Comparison of ENCODE assay signal across 8 cellular contexts in genomic region chr10:95230677-95231586, GRCh38. TPM values are rescaled to one million over a fixed set of nuclear protein-coding genes. Genes with fewer than 3 reads are reported as not detected.
DNase-seq lines count a peak whose midpoint lies in the region; ATAC-seq lines count a peak whose summit lies in the region.
"Not testable (repeated sequence)": the region's sequence is repeated elsewhere in the genome, so short reads cannot be mapped to it uniquely, and the experiment has no call there.

No MANE protein-coding gene starts in this region.

- H3K36me3 ChIP-seq in SJCRH30 = not testable (repeated sequence)

- not testable (repeated sequence) for H3K27me3 Mint-ChIP-seq in activated T-helper 2 cell treated with anti-CD3 and anti-CD28 coated beads, Interferon-gamma antibody, Interleukin-2, Interleukin-4, amounts not matched to agents 10 μg/mL and 5 μg/mL and 100 μg/mL, durations not matched to agents 14 hours and 24 hours and 36 hours (ENCODE audit: low read depth); immature natural killer cell (ENCODE audit: low read depth in 3 of 3); stimulated activated memory B cell treated with anti-CD40 and anti-IgM and Interleukin-4, amounts not matched to agents 10 μg/mL and 1 μg/mL and 100 μg/mL, for 72 hours

- peaks cover 31% of the 10 kb centered on the region for H3K4me1 ChIP-seq in SJCRH30

- not testable (repeated sequence) for H3K9me3 Mint-ChIP-seq in activated T-helper 2 cell treated with anti-CD3 and anti-CD28 coated beads, Interferon-gamma antibody, Interleukin-2, Interleukin-4, amounts not matched to agents 10 μg/mL and 5 μg/mL and 100 μg/mL, durations not matched to agents 14 hours and 24 hours and 36 hours; immature natural killer cell; stimulated activated memory B cell treated with anti-CD40 and anti-IgM and Interleukin-4, amounts not matched to agents 10 μg/mL and 1 μg/mL and 100 μg/mL, for 72 hours

- peaks cover 33% of the 10 kb centered on the region for H3K36me3 Mint-ChIP-seq in activated T-helper 2 cell treated with anti-CD3 and anti-CD28 coated beads, Interferon-gamma antibody, Interleukin-2, Interleukin-4, amounts not matched to agents 10 μg/mL and 5 μg/mL and 100 μg/mL, durations not matched to agents 14 hours and 24 hours and 36 hours (ENCODE audit: low read depth)
- peaks cover 8 to 18% (median 18%) of the 10 kb centered on the region in 3 donors for H3K36me3 Mint-ChIP-seq in immature natural killer cell
- H3K36me3 Mint-ChIP-seq in stimulated activated memory B cell treated with anti-CD40 and anti-IgM and Interleukin-4, amounts not matched to agents 10 μg/mL and 1 μg/mL and 100 μg/mL, for 72 hours = peaks cover 24% of the 10 kb centered on the region

- not testable (repeated sequence) for H3K9me3 ChIP-seq in SJCRH30 (replicated peaks)

- DNase-seq in DMS53 treated with DMSO at 0.1 percent for 48 hours (lab: John Stamatoyannopoulos, UW; ENCODE audit: unreplicated experiment) (peak; percentile 81), immature natural killer cell (peak; percentile 52 to 67 (median 54)), pons (ENCODE audit: low spot score) (peak; percentile 13)
- not testable (repeated sequence) for DNase-seq in SJCRH30; activated T-helper 2 cell treated with anti-CD3 and anti-CD28 coated beads, Interferon-gamma antibody, Interleukin-2, Interleukin-4, amounts not matched to agents 10 μg/mL and 5 μg/mL and 100 μg/mL, durations not matched to agents 14 hours and 24 hours and 36 hours (ENCODE audit: low spot score)
- DNase-seq in effector CD4-positive, alpha-beta T cell = peak; percentile 8

- peaks cover 25% of the 10 kb centered on the region for H3K4me1 Mint-ChIP-seq in activated T-helper 2 cell treated with anti-CD3 and anti-CD28 coated beads, Interferon-gamma antibody, Interleukin-2, Interleukin-4, amounts not matched to agents 10 μg/mL and 5 μg/mL and 100 μg/mL, durations not matched to agents 14 hours and 24 hours and 36 hours (ENCODE audit: low read depth)
- H3K4me1 Mint-ChIP-seq in immature natural killer cell = peaks cover 15 to 22% of the 10 kb centered on the region in 2 donors
- peaks cover 18% of the 10 kb centered on the region for H3K4me1 Mint-ChIP-seq in stimulated activated memory B cell treated with anti-CD40 and anti-IgM and Interleukin-4, amounts not matched to agents 10 μg/mL and 1 μg/mL and 100 μg/mL, for 72 hours

- peak overlapping the region; percentile 61 for H3K27ac Mint-ChIP-seq in activated T-helper 2 cell treated with anti-CD3 and anti-CD28 coated beads, Interferon-gamma antibody, Interleukin-2, Interleukin-4, amounts not matched to agents 10 μg/mL and 5 μg/mL and 100 μg/mL, durations not matched to agents 14 hours and 24 hours and 36 hours
- H3K27ac Mint-ChIP-seq in immature natural killer cell = peak overlapping the region; percentile 49 to 90 (median 76)
- peak overlapping the region; percentile 89 for H3K27ac Mint-ChIP-seq in stimulated activated memory B cell treated with anti-CD40 and anti-IgM and Interleukin-4, amounts not matched to agents 10 μg/mL and 1 μg/mL and 100 μg/mL, for 72 hours

- intact Hi-C loops in activated T-helper 2 cell treated with anti-CD3 and anti-CD28 coated beads, Interferon-gamma antibody, Interleukin-2, Interleukin-4, amounts not matched to agents 10 μg/mL and 5 μg/mL and 100 μg/mL, durations not matched to agents 14 hours and 24 hours and 36 hours (cut with micrococcal nuclease) = loop anchor here (10.0 kb wide), 2 partner anchors 424 to 936 kb away; partner anchors contain the start of gene ALDH18A1

- not testable (repeated sequence) for H3K4me3 ChIP-seq in SJCRH30

- ATAC-seq in HG02588 (IDR thresholded peaks at IDR 0.05; ENCODE audit: unreplicated experiment) = peak; percentile 74
- peak; percentile 87 for ATAC-seq in stimulated activated memory B cell treated with anti-CD40 and anti-IgM and Interleukin-4, amounts not matched to agents 10 μg/mL and 1 μg/mL and 100 μg/mL, for 72 hours

- H3K27ac ChIP-seq in SJCRH30 = peak overlapping the region; percentile 96

- H3K4me3 Mint-ChIP-seq in activated T-helper 2 cell treated with anti-CD3 and anti-CD28 coated beads, Interferon-gamma antibody, Interleukin-2, Interleukin-4, amounts not matched to agents 10 μg/mL and 5 μg/mL and 100 μg/mL, durations not matched to agents 14 hours and 24 hours and 36 hours (ENCODE audit: low read depth) = peak overlapping the region; percentile 73
- H3K4me3 Mint-ChIP-seq in immature natural killer cell = peak overlapping the region; percentile 89 to 93 (median 91)
- H3K4me3 Mint-ChIP-seq in stimulated activated memory B cell treated with anti-CD40 and anti-IgM and Interleukin-4, amounts not matched to agents 10 μg/mL and 1 μg/mL and 100 μg/mL, for 72 hours = peak overlapping the region; percentile 81

- H3K27me3 ChIP-seq in SJCRH30 = not testable (repeated sequence)

RNA-seq across cellular contexts. Expression of gene ACSM6, which starts 36.9 kb away (rescaled TPM):
- 0.08 TPM in 1 of 2 replicates, not detected in the other for total RNA-seq in SJCRH30 (2014; rRNA removed; shearing (Covaris generic))
- not detected in 2 replicates for total RNA-seq in activated T-helper 2 cell treated with anti-CD3 and anti-CD28 coated beads, Interferon-gamma antibody, Interleukin-2, Interleukin-4, amounts not matched to agents 10 μg/mL and 5 μg/mL and 100 μg/mL, durations not matched to agents 14 hours and 24 hours and 36 hours
- polyA plus RNA-seq in immature natural killer cell = under 1 TPM in 1 of 3 donors, not detected in 2; 0.10 TPM

RNA-seq across cellular contexts. Expression of gene PDLIM1, which starts 59.9 kb away (rescaled TPM):
- total RNA-seq in SJCRH30 (2014; rRNA removed; shearing (Covaris generic)) = 5.7 and 6.3 TPM in 2 replicates
- 2.7 and 2.9 TPM in 2 replicates for total RNA-seq in activated T-helper 2 cell treated with anti-CD3 and anti-CD28 coated beads, Interferon-gamma antibody, Interleukin-2, Interleukin-4, amounts not matched to agents 10 μg/mL and 5 μg/mL and 100 μg/mL, durations not matched to agents 14 hours and 24 hours and 36 hours
- polyA plus RNA-seq in immature natural killer cell = 10 to 100 TPM; 38.9 to 72.9 (median 41.2) TPM
